1 cellular context compared by ENCODE assay signal in genomic region chr17:2786176-2786881, GRCh38.
TF ChIP-seq lines count a peak whose summit lies in the region.

No MANE protein-coding gene starts in this region.

TF ChIP-seq in HepG2, 621 proteins besides CTCF, POLR2A, EP300 and RAD21 (continued from another document and continues in another):
- TF ChIP-seq HNRNPK (IDR thresholded peaks at IDR 0.05; ENCODE audit: low read depth, low read length, poor library complexity, severe bottlenecking) (no peak), THYN1 (CRISPR knock-in tag; IDR thresholded peaks at IDR 0.05; ENCODE audit: borderline replicate concordance, low read depth) (no peak), ZNF775 (CRISPR knock-in tag; IDR thresholded peaks at IDR 0.05; ENCODE audit: borderline replicate concordance) (no peak), ZEB1 (IDR thresholded peaks at IDR 0.05; ENCODE audit: insufficient replicate concordance, low read depth) (no peak), HNF1B (CRISPR knock-in tag; IDR thresholded peaks at IDR 0.05) (peak; percentile 52; the same call in 1 of the 2 replicates), NAIF1 (CRISPR knock-in tag; IDR thresholded peaks at IDR 0.05; ENCODE audit: borderline replicate concordance) (no peak), ZNF710 (CRISPR knock-in tag; IDR thresholded peaks at IDR 0.05; ENCODE audit: borderline replicate concordance) (peak; percentile 35; the same call in 1 of the 2 replicates), DDIT3 (CRISPR knock-in tag; IDR thresholded peaks at IDR 0.05) (no peak), DMAP1 (CRISPR knock-in tag; IDR thresholded peaks at IDR 0.05) (no peak), EEA1 (CRISPR knock-in tag; IDR thresholded peaks at IDR 0.05; ENCODE audit: borderline replicate concordance) (no peak), ZBTB7B (CRISPR knock-in tag; IDR thresholded peaks at IDR 0.05) (no peak), KIAA2018 (CRISPR knock-in tag; IDR thresholded peaks at IDR 0.05; ENCODE audit: borderline replicate concordance) (no peak), E2F2 (CRISPR knock-in tag; IDR thresholded peaks at IDR 0.05; ENCODE audit: borderline replicate concordance) (no peak), ZNF577 (CRISPR knock-in tag; IDR thresholded peaks at IDR 0.05; ENCODE audit: borderline replicate concordance, low read depth) (no peak), RFXANK (CRISPR knock-in tag; IDR thresholded peaks at IDR 0.05) (no peak), MED13 (CRISPR knock-in tag; IDR thresholded peaks at IDR 0.05) (no peak), ZNF256 (CRISPR knock-in tag; conservative IDR thresholded peaks at IDR 0.05) (no peak), TBP (CRISPR knock-in tag; IDR thresholded peaks at IDR 0.05) (no peak), FOXJ3 (CRISPR knock-in tag; IDR thresholded peaks at IDR 0.05; ENCODE audit: borderline replicate concordance) (no peak), ZMYM2 (CRISPR knock-in tag; IDR thresholded peaks at IDR 0.05) (no peak), SRF (IDR thresholded peaks at IDR 0.05; ENCODE audit: low read depth, low read length) (no peak), KLF16 (CRISPR knock-in tag; IDR thresholded peaks at IDR 0.05) (peak in 1 of 2 experiments; percentile 29; a peak in 1 of 4 replicates), RXRB (CRISPR knock-in tag; IDR thresholded peaks at IDR 0.05; ENCODE audit: borderline replicate concordance) (no peak), TIGD3 (CRISPR knock-in tag; IDR thresholded peaks at IDR 0.05; ENCODE audit: borderline replicate concordance) (no peak), ZNF280B (CRISPR knock-in tag; IDR thresholded peaks at IDR 0.05; ENCODE audit: borderline replicate concordance) (peak; percentile 46; the same call in 1 of the 2 replicates), DNMT1 (CRISPR knock-in tag; IDR thresholded peaks at IDR 0.05) (no peak), BRCA1 (CRISPR knock-in tag; IDR thresholded peaks at IDR 0.05) (no peak), SIN3A (IDR thresholded peaks at IDR 0.05; ENCODE audit: borderline replicate concordance, low read depth, low read length) (no peak), ISL2 (CRISPR knock-in tag; IDR thresholded peaks at IDR 0.05) (no peak), HHEX (CRISPR knock-in tag; IDR thresholded peaks at IDR 0.05) (no peak), TRIM24 (CRISPR knock-in tag; IDR thresholded peaks at IDR 0.05) (no peak), BHLHE40 (IDR thresholded peaks at IDR 0.05; ENCODE audit: low read length) (no peak), JDP2 (CRISPR knock-in tag; IDR thresholded peaks at IDR 0.05; ENCODE audit: borderline replicate concordance) (no peak), ZMYM4 (CRISPR knock-in tag; IDR thresholded peaks at IDR 0.05) (peak; percentile 41; the same call in 1 of the 2 replicates), KLF13 (CRISPR knock-in tag; IDR thresholded peaks at IDR 0.05) (no peak), ZBTB42 (CRISPR knock-in tag; IDR thresholded peaks at IDR 0.05) (no peak), HNF4A (CRISPR knock-in tag; IDR thresholded peaks at IDR 0.05) (no peak), SP2 (CRISPR knock-in tag; IDR thresholded peaks at IDR 0.05) (no peak), RELA (CRISPR knock-in tag; IDR thresholded peaks at IDR 0.05) (no peak), ESRRA (CRISPR knock-in tag; IDR thresholded peaks at IDR 0.05; ENCODE audit: low read depth) (no peak; the same call in 1 of the 2 replicates), MAZ (IDR thresholded peaks at IDR 0.05; ENCODE audit: borderline replicate concordance, low read depth, low read length) (peak; percentile 65; the same call in 1 of the 2 replicates), MAZ (CRISPR knock-in tag; IDR thresholded peaks at IDR 0.05; ENCODE audit: low read depth) (peak; percentile 57; the same call in 1 of the 2 replicates), ZNF550 (CRISPR knock-in tag; IDR thresholded peaks at IDR 0.05; ENCODE audit: borderline replicate concordance) (no peak), ZBTB25 (CRISPR knock-in tag; IDR thresholded peaks at IDR 0.05) (0 out of 2 replicates have a peak, but pooled peaks have one; percentile 31), FOSL2 (CRISPR knock-in tag; IDR thresholded peaks at IDR 0.05) (no peak; the same call in 1 of the 2 replicates), FLYWCH1 (CRISPR knock-in tag; IDR thresholded peaks at IDR 0.05) (no peak), BORCS8-MEF2B (CRISPR knock-in tag; IDR thresholded peaks at IDR 0.05) (no peak), HCFC1 (IDR thresholded peaks at IDR 0.05; ENCODE audit: low read depth, low read length) (no peak; the same call in 1 of the 2 replicates), PBX3 (CRISPR knock-in tag; IDR thresholded peaks at IDR 0.05; ENCODE audit: borderline replicate concordance) (no peak), ZNF776 (CRISPR knock-in tag; IDR thresholded peaks at IDR 0.05) (no peak), SP5 (CRISPR knock-in tag; IDR thresholded peaks at IDR 0.05; ENCODE audit: borderline replicate concordance, low read depth) (peak; percentile 89)
